Comparison of ENCODE assay signal across 28 cellular contexts in genomic region chr14:53786045-53786444, GRCh38.
"Had no signal": no experiment of that assay in that cellular context is flagged by ENCODE, and none has a peak within 500 bp of the region (broad histone marks: within the 10 kb centered on the region; RNA-seq: fewer than 3 reads in every experiment).

No MANE protein-coding gene starts in this region.

- DNase-seq: hippocampal formation; kidney; left colon; left lung; naive thymus-derived CD8-positive, alpha-beta T cell; occipital lobe; ovary; right lobe of liver; stimulated activated CD4-positive, alpha-beta T cell treated with anti-CD3 and anti-CD28 coated beads, Interleukin-12 subunit alpha, Interleukin-12 subunit beta, amount 100 ng/mL, for 4 hours; stimulated activated CD4-positive, alpha-beta T cell treated with anti-CD3 and anti-CD28 coated beads, Interleukin-15, amount 100 ng/mL, for 24 hours; stimulated activated CD4-positive, alpha-beta T cell treated with anti-CD3 and anti-CD28 coated beads, Interleukin-2, amount 100 ng/mL, for 24 hours; stimulated activated CD4-positive, alpha-beta T cell treated with anti-CD3 and anti-CD28 coated beads, Interleukin-4, amount 100 ng/mL, for 1 hour; stimulated activated naive B cell treated with anti-CD40 and anti-IgM and Interleukin-4, amounts not matched to agents 10 μg/mL and 1 μg/mL and 100 μg/mL, for 72 hours; stimulated activated naive CD8-positive, alpha-beta T cell treated with anti-CD3 and anti-CD28 coated beads, Interleukin-15, Interleukin-2, amounts not matched to agents 100 U/mL and 50 U/mL, for 24 hours; stomach; testis; thyroid gland; transverse colon; upper lobe of left lung had no signal

- H3K27me3 Mint-ChIP-seq: memory B cell; naive thymus-derived CD8-positive, alpha-beta T cell; stimulated activated naive B cell treated with anti-CD40 and anti-IgM and Interleukin-4, amounts not matched to agents 10 μg/mL and 1 μg/mL and 100 μg/mL, for 72 hours had no signal

- H3K27ac ChIP-seq: left lung, neutrophil, ovary, right atrium auricular region, right lobe of liver, skin epidermis, stomach, testis, thyroid gland, transverse colon, upper lobe of left lung, vagina had no signal

- H3K36me3 ChIP-seq: left lung, neutrophil, ovary, right atrium auricular region, right lobe of liver, stomach, thyroid gland, transverse colon, upper lobe of left lung, vagina had no signal

- H3K27me3 ChIP-seq: left lung, neutrophil, ovary, right atrium auricular region, right lobe of liver, stomach, testis, thyroid gland, transverse colon, upper lobe of left lung, vagina had no signal

- H3K4me3 Mint-ChIP-seq: memory B cell; naive thymus-derived CD8-positive, alpha-beta T cell; nephron; neural crest cell; stimulated activated naive B cell treated with anti-CD40 and anti-IgM and Interleukin-4, amounts not matched to agents 10 μg/mL and 1 μg/mL and 100 μg/mL, for 72 hours had no signal

- H3K4me1 Mint-ChIP-seq: memory B cell; naive thymus-derived CD8-positive, alpha-beta T cell; neural crest cell; stimulated activated naive B cell treated with anti-CD40 and anti-IgM and Interleukin-4, amounts not matched to agents 10 μg/mL and 1 μg/mL and 100 μg/mL, for 72 hours had no signal

- H3K36me3 Mint-ChIP-seq: memory B cell; stimulated activated naive B cell treated with anti-CD40 and anti-IgM and Interleukin-4, amounts not matched to agents 10 μg/mL and 1 μg/mL and 100 μg/mL, for 72 hours had no signal

- H3K4me3 ChIP-seq: left lung, lung, ovary, right atrium auricular region, right lobe of liver, skin epidermis, stomach, testis, thyroid gland, transverse colon, upper lobe of left lung, vagina had no signal

- H3K4me1 ChIP-seq: left lung, right atrium auricular region, right lobe of liver, testis, transverse colon, vagina had no signal

- H3K9me3 ChIP-seq: neutrophil, ovary, right lobe of liver, testis, thyroid gland, upper lobe of left lung, vagina had no signal

- H3K27ac Mint-ChIP-seq: memory B cell; naive thymus-derived CD8-positive, alpha-beta T cell; nephron; progenitor cell of endocrine pancreas; stimulated activated naive B cell treated with anti-CD40 and anti-IgM and Interleukin-4, amounts not matched to agents 10 μg/mL and 1 μg/mL and 100 μg/mL, for 72 hours had no signal
